In genomic region chr4:38531126-38531737, GRCh38 we compare ENCODE assay signal across 10 cellular contexts.
DNase-seq lines count a peak whose midpoint lies in the region; ATAC-seq and TF ChIP-seq lines count a peak whose summit lies in the region.
"Had no signal": no experiment of that assay in that cellular context is flagged by ENCODE, and none has a peak within 500 bp of the region (broad histone marks: within the 10 kb centered on the region; RNA-seq: fewer than 3 reads in every experiment).

No MANE protein-coding gene starts in this region.

- CTCF ChIA-PET in MCF 10A (lab: Yijun Ruan, JAX), result no interaction called here

- H3K27ac Mint-ChIP-seq in progenitor cell of endocrine pancreas (peak overlapping the region; percentile 81), MCF 10A (ENCODE audit: low read depth, unreplicated experiment) (no peak overlapping the region)

- POLR2A ChIA-PET in MCF 10A (lab: Yijun Ruan, JAX), result interaction anchor here (0.7 to 1.1 kb wide), 3 partner anchors 30 to 81 kb away, joined by 3 read pairs; no protein-coding TSS in a partner anchor

- ATAC-seq in GM19395 (IDR thresholded peaks at IDR 0.05; ENCODE audit: unreplicated experiment), result peak; percentile 52
- ATAC-seq: Panc1 had no signal

- no peaks in the 10 kb centered on the region for H3K27me3 Mint-ChIP-seq in progenitor cell of endocrine pancreas
- H3K27me3 Mint-ChIP-seq in MCF 10A (ENCODE audit: insufficient read depth, unreplicated experiment), result no peaks in the 10 kb centered on the region

- DNase-seq in NCI-H2107 (lab: John Stamatoyannopoulos, UW) (peak; percentile 35), dedifferentiated amniotic fluid mesenchymal stem cell (ENCODE audit: extremely low spot score) (peak; percentile 20), progenitor cell of endocrine pancreas (ENCODE audit: low spot score, unreplicated experiment) (no peak), glomerular visceral epithelial cell (ENCODE audit: extremely low spot score) (no peak), cerebellar cortex (ENCODE audit: low spot score) (no peak), MCF 10A (ENCODE audit: unreplicated experiment) (no peak)
- DNase-seq: stimulated activated CD4-positive, alpha-beta T cell treated with anti-CD3 and anti-CD28 coated beads, Interleukin-12 subunit alpha, Interleukin-12 subunit beta, amount 100 ng/mL, for 4 hours; stomach had no signal

- H3K4me1 Mint-ChIP-seq in progenitor cell of endocrine pancreas (ENCODE audit: low read depth) (peaks cover 12% of the 10 kb centered on the region), MCF 10A (ENCODE audit: insufficient read depth, unreplicated experiment) (no peaks in the 10 kb centered on the region)

- H3K36me3 Mint-ChIP-seq in progenitor cell of endocrine pancreas (ENCODE audit: insufficient read depth), result no peaks in the 10 kb centered on the region
- H3K36me3 Mint-ChIP-seq in MCF 10A (ENCODE audit: insufficient read depth, unreplicated experiment), result peaks cover 5% of the 10 kb centered on the region

- H3K4me3 Mint-ChIP-seq in progenitor cell of endocrine pancreas (ENCODE audit: low read depth) (peak overlapping the region; percentile 14), MCF 10A (ENCODE audit: unreplicated experiment) (no peak overlapping the region)

- intact Hi-C loops in MCF 10A (cut with micrococcal nuclease), result no loop called here

- no TSS peak for BruUV-seq in MCF 10A (replicated peaks; lab: Mats Ljungman, UMichigan)

- peaks cover 3% of the 10 kb centered on the region for H3K9me3 Mint-ChIP-seq in progenitor cell of endocrine pancreas (ENCODE audit: low read depth)
- H3K9me3 Mint-ChIP-seq in MCF 10A (ENCODE audit: unreplicated experiment), result no peaks in the 10 kb centered on the region

- TF ChIP-seq CTCF in progenitor cell of endocrine pancreas (IDR thresholded peaks at IDR 0.05; ENCODE audit: unreplicated experiment) (no peak), MCF 10A (IDR thresholded peaks at IDR 0.05; ENCODE audit: unreplicated experiment) (no peak)

Comparison
In these comparisons a context has a peak if more than half of its experiments do, and no peak if none do; other contexts are left out.
1. DNase-seq: peak in NCI-H2107 (single experiment) and dedifferentiated amniotic fluid mesenchymal stem cell (single experiment); none in progenitor cell of endocrine pancreas (single experiment), glomerular visceral epithelial cell (single experiment), cerebellar cortex (single experiment) and MCF 10A (single experiment).